Comparison of ENCODE assay signal across 1 cellular context in the genomic region with DNA sequence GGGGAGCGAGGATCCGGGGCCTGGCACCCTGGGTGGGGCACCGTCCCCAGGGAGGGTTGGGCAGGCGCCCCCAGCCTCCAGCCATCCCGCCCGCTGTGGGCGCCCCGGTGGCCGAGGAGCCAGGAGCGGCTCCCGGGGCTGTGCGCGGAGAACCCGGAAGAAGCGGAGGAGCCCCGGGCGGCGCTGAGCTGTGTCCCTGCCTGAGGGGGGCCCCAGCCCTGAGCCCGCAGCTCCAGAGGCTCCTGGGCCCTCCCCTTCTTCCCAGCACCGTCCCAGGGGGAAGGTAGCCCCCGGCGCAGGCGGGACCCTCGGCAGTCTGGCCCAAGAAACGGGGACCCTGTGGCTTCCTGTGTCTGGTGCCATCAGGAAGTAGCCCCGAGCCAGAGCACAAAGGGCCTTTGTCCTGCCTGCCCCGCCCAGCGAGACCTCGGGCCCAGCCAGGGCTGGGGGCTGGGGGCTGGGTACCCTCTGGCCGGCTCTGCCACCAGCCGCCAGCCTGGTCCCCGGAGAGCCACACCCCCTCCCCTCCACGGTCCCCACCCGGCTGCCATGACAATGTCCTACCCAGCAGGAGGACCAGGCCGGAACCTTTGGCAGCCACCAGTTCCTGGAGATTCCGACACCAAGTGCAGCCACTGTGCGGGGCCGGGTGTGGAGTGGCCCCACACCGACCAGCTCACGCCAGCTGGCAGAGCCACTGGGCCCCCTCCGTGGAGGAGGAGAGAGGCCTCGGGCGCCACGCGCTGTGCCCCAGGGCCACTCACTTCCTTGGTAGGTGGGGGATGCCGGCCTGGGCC.
TF ChIP-seq lines count a peak whose summit lies in the region.

No MANE protein-coding gene starts in this region.

TF ChIP-seq in GM12878, 131 proteins besides CTCF, POLR2A, EP300 and RAD21 (continued from another document and continues in another):
- TF ChIP-seq, protein P1, sequence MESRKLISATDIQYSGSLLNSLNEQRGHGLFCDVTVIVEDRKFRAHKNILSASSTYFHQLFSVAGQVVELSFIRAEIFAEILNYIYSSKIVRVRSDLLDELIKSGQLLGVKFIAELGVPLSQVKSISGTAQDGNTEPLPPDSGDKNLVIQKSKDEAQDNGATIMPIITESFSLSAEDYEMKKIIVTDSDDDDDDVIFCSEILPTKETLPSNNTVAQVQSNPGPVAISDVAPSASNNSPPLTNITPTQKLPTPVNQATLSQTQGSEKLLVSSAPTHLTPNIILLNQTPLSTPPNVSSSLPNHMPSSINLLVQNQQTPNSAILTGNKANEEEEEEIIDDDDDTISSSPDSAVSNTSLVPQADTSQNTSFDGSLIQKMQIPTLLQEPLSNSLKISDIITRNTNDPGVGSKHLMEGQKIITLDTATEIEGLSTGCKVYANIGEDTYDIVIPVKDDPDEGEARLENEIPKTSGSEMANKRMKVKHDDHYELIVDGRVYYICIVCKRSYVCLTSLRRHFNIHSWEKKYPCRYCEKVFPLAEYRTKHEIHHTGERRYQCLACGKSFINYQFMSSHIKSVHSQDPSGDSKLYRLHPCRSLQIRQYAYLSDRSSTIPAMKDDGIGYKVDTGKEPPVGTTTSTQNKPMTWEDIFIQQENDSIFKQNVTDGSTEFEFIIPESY (IDR thresholded peaks at IDR 0.05) = peak; percentile 84; the same call in 1 of the 2 replicates
- TF ChIP-seq FOS (IDR thresholded peaks at IDR 0.05; ENCODE audit: borderline replicate concordance, extremely low read depth, insufficient read length) (no peak), POU2F2 (IDR thresholded peaks at IDR 0.05; ENCODE audit: borderline replicate concordance, low read depth, low read length) (no peak), TCF3 (IDR thresholded peaks at IDR 0.05; ENCODE audit: borderline replicate concordance, insufficient read depth, low read depth, low read length) (no peak), MYC (IDR thresholded peaks at IDR 0.05; ENCODE audit: insufficient read depth, insufficient read length, insufficient replicate concordance, low read length, severe bottlenecking) (no peak), SMAD5 (IDR thresholded peaks at IDR 0.05; ENCODE audit: low read depth) (no peak), ZNF622 (IDR thresholded peaks at IDR 0.05) (no peak), MEF2A (IDR thresholded peaks at IDR 0.05; ENCODE audit: insufficient read depth, low read depth, low read length) (no peak), NFIC (IDR thresholded peaks at IDR 0.05; ENCODE audit: low read depth, low read length) (no peak), SMC3 (IDR thresholded peaks at IDR 0.05; ENCODE audit: borderline replicate concordance, low read length) (no peak), BMI1 (IDR thresholded peaks at IDR 0.05; ENCODE audit: borderline replicate concordance) (no peak), CREB1 (IDR thresholded peaks at IDR 0.05; ENCODE audit: low read depth) (no peak), CHD4 (IDR thresholded peaks at IDR 0.05) (no peak), STAT1 (conservative IDR thresholded peaks at IDR 0.05) (0 out of 2 replicates have a peak, but pooled peaks have one; percentile 23), GABPA (IDR thresholded peaks at IDR 0.05; ENCODE audit: low read depth) (no peak), NR2C2 (IDR thresholded peaks at IDR 0.05; ENCODE audit: borderline replicate concordance, control insufficient read depth, insufficient read length, low read depth) (no peak), ZNF207 (IDR thresholded peaks at IDR 0.05; ENCODE audit: borderline replicate concordance) (0 out of 2 replicates have a peak, but pooled peaks have one; percentile 28), IKZF2 (IDR thresholded peaks at IDR 0.05) (peak in 1 of 2 experiments; percentile 8; a peak in 1 of 4 replicates), MXI1 (IDR thresholded peaks at IDR 0.05; ENCODE audit: low read depth, low read length) (no peak), ZNF384 (IDR thresholded peaks at IDR 0.05; ENCODE audit: borderline replicate concordance, low read depth, low read length) (no peak), IRF4 (IDR thresholded peaks at IDR 0.05; ENCODE audit: low read depth, low read length) (no peak), FOXK2 (IDR thresholded peaks at IDR 0.05) (no peak), IKZF1 (conservative IDR thresholded peaks at IDR 0.05) (peak; percentile 79), KDM1A (IDR thresholded peaks at IDR 0.05; ENCODE audit: borderline replicate concordance) (no peak), BACH1 (IDR thresholded peaks at IDR 0.05; ENCODE audit: borderline replicate concordance) (0 out of 2 replicates have a peak, but pooled peaks have one; percentile 24), CBX3 (IDR thresholded peaks at IDR 0.05; ENCODE audit: borderline replicate concordance, low read depth) (no peak), ZNF274 (IDR thresholded peaks at IDR 0.05; ENCODE audit: insufficient read depth, insufficient read length) (no peak), CBX5 (IDR thresholded peaks at IDR 0.05; ENCODE audit: low read depth) (no peak), ASH2L (IDR thresholded peaks at IDR 0.05; ENCODE audit: borderline replicate concordance, low read depth) (no peak), RB1 (IDR thresholded peaks at IDR 0.05; ENCODE audit: borderline replicate concordance) (no peak), YBX1 (IDR thresholded peaks at IDR 0.05) (no peak), NR2F1 (conservative IDR thresholded peaks at IDR 0.05) (0 out of 2 replicates have a peak, but pooled peaks have one; percentile 50), TCF7 (IDR thresholded peaks at IDR 0.05; ENCODE audit: borderline replicate concordance) (no peak), TAF1 (IDR thresholded peaks at IDR 0.05; ENCODE audit: borderline replicate concordance, low read depth, low read length) (no peak; the same call in 1 of the 2 replicates), NRF1 (conservative IDR thresholded peaks at IDR 0.05; ENCODE audit: low read depth, low read length) (no peak), EED (IDR thresholded peaks at IDR 0.05; ENCODE audit: low read depth) (peak; percentile 41; the same call in 1 of the 2 replicates), MYB (IDR thresholded peaks at IDR 0.05; ENCODE audit: borderline replicate concordance, low read depth, low read length) (no peak), RBBP5 (conservative IDR thresholded peaks at IDR 0.05) (no peak)
- TF ChIP-seq, protein P2, sequence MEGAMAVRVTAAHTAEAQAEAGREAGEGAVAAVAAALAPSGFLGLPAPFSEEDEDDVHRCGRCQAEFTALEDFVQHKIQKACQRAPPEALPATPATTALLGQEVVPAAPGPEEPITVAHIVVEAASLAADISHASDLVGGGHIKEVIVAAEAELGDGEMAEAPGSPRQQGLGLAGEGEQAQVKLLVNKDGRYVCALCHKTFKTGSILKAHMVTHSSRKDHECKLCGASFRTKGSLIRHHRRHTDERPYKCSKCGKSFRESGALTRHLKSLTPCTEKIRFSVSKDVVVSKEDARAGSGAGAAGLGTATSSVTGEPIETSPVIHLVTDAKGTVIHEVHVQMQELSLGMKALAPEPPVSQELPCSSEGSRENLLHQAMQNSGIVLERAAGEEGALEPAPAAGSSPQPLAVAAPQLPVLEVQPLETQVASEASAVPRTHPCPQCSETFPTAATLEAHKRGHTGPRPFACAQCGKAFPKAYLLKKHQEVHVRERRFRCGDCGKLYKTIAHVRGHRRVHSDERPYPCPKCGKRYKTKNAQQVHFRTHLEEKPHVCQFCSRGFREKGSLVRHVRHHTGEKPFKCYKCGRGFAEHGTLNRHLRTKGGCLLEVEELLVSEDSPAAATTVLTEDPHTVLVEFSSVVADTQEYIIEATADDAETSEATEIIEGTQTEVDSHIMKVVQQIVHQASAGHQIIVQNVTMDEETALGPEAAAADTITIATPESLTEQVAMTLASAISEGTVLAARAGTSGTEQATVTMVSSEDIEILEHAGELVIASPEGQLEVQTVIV (IDR thresholded peaks at IDR 0.05; ENCODE audit: borderline replicate concordance, partially characterized antibody) = peak; percentile 82
- TF ChIP-seq, protein P3, sequence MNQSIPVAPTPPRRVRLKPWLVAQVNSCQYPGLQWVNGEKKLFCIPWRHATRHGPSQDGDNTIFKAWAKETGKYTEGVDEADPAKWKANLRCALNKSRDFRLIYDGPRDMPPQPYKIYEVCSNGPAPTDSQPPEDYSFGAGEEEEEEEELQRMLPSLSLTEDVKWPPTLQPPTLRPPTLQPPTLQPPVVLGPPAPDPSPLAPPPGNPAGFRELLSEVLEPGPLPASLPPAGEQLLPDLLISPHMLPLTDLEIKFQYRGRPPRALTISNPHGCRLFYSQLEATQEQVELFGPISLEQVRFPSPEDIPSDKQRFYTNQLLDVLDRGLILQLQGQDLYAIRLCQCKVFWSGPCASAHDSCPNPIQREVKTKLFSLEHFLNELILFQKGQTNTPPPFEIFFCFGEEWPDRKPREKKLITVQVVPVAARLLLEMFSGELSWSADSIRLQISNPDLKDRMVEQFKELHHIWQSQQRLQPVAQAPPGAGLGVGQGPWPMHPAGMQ (IDR thresholded peaks at IDR 0.05; ENCODE audit: borderline replicate concordance) = no peak
- TF ChIP-seq, protein P4, sequence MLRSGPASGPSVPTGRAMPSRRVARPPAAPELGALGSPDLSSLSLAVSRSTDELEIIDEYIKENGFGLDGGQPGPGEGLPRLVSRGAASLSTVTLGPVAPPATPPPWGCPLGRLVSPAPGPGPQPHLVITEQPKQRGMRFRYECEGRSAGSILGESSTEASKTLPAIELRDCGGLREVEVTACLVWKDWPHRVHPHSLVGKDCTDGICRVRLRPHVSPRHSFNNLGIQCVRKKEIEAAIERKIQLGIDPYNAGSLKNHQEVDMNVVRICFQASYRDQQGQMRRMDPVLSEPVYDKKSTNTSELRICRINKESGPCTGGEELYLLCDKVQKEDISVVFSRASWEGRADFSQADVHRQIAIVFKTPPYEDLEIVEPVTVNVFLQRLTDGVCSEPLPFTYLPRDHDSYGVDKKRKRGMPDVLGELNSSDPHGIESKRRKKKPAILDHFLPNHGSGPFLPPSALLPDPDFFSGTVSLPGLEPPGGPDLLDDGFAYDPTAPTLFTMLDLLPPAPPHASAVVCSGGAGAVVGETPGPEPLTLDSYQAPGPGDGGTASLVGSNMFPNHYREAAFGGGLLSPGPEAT (IDR thresholded peaks at IDR 0.05; ENCODE audit: low read depth) = peak; percentile 2
- TF ChIP-seq, protein P5, sequence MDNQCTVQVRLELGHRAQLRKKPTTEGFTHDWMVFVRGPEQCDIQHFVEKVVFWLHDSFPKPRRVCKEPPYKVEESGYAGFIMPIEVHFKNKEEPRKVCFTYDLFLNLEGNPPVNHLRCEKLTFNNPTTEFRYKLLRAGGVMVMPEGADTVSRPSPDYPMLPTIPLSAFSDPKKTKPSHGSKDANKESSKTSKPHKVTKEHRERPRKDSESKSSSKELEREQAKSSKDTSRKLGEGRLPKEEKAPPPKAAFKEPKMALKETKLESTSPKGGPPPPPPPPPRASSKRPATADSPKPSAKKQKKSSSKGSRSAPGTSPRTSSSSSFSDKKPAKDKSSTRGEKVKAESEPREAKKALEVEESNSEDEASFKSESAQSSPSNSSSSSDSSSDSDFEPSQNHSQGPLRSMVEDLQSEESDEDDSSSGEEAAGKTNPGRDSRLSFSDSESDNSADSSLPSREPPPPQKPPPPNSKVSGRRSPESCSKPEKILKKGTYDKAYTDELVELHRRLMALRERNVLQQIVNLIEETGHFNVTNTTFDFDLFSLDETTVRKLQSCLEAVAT (IDR thresholded peaks at IDR 0.05) = 0 out of 2 replicates have a peak, but pooled peaks have one; percentile 27
- TF ChIP-seq, protein P6, sequence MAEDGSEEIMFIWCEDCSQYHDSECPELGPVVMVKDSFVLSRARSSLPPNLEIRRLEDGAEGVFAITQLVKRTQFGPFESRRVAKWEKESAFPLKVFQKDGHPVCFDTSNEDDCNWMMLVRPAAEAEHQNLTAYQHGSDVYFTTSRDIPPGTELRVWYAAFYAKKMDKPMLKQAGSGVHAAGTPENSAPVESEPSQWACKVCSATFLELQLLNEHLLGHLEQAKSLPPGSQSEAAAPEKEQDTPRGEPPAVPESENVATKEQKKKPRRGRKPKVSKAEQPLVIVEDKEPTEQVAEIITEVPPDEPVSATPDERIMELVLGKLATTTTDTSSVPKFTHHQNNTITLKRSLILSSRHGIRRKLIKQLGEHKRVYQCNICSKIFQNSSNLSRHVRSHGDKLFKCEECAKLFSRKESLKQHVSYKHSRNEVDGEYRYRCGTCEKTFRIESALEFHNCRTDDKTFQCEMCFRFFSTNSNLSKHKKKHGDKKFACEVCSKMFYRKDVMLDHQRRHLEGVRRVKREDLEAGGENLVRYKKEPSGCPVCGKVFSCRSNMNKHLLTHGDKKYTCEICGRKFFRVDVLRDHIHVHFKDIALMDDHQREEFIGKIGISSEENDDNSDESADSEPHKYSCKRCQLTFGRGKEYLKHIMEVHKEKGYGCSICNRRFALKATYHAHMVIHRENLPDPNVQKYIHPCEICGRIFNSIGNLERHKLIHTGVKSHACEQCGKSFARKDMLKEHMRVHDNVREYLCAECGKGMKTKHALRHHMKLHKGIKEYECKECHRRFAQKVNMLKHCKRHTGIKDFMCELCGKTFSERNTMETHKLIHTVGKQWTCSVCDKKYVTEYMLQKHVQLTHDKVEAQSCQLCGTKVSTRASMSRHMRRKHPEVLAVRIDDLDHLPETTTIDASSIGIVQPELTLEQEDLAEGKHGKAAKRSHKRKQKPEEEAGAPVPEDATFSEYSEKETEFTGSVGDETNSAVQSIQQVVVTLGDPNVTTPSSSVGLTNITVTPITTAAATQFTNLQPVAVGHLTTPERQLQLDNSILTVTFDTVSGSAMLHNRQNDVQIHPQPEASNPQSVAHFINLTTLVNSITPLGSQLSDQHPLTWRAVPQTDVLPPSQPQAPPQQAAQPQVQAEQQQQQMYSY (CRISPR knock-in tag; IDR thresholded peaks at IDR 0.05) = no peak
- TF ChIP-seq, protein P7, sequence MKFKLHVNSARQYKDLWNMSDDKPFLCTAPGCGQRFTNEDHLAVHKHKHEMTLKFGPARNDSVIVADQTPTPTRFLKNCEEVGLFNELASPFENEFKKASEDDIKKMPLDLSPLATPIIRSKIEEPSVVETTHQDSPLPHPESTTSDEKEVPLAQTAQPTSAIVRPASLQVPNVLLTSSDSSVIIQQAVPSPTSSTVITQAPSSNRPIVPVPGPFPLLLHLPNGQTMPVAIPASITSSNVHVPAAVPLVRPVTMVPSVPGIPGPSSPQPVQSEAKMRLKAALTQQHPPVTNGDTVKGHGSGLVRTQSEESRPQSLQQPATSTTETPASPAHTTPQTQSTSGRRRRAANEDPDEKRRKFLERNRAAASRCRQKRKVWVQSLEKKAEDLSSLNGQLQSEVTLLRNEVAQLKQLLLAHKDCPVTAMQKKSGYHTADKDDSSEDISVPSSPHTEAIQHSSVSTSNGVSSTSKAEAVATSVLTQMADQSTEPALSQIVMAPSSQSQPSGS (IDR thresholded peaks at IDR 0.05; ENCODE audit: low read length) = no peak
- TF ChIP-seq, protein P8, sequence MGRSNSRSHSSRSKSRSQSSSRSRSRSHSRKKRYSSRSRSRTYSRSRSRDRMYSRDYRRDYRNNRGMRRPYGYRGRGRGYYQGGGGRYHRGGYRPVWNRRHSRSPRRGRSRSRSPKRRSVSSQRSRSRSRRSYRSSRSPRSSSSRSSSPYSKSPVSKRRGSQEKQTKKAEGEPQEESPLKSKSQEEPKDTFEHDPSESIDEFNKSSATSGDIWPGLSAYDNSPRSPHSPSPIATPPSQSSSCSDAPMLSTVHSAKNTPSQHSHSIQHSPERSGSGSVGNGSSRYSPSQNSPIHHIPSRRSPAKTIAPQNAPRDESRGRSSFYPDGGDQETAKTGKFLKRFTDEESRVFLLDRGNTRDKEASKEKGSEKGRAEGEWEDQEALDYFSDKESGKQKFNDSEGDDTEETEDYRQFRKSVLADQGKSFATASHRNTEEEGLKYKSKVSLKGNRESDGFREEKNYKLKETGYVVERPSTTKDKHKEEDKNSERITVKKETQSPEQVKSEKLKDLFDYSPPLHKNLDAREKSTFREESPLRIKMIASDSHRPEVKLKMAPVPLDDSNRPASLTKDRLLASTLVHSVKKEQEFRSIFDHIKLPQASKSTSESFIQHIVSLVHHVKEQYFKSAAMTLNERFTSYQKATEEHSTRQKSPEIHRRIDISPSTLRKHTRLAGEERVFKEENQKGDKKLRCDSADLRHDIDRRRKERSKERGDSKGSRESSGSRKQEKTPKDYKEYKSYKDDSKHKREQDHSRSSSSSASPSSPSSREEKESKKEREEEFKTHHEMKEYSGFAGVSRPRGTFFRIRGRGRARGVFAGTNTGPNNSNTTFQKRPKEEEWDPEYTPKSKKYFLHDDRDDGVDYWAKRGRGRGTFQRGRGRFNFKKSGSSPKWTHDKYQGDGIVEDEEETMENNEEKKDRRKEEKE (IDR thresholded peaks at IDR 0.05) = no peak
